Comparison of ENCODE assay signal across 13 cellular contexts in genomic region chr11:43737194-43737575, GRCh38. TPM values are rescaled to one million over a fixed set of nuclear protein-coding genes. Genes with fewer than 3 reads are reported as not detected.
DNase-seq lines count a peak whose midpoint lies in the region; ATAC-seq and TF ChIP-seq lines count a peak whose summit lies in the region.
"Had no signal": no experiment of that assay in that cellular context is flagged by ENCODE, and none has a peak within 500 bp of the region (broad histone marks: within the 10 kb centered on the region; RNA-seq: fewer than 3 reads in every experiment).

No MANE protein-coding gene starts in this region.

- no peak for ATAC-seq in GM21576 (IDR thresholded peaks at IDR 0.05; ENCODE audit: unreplicated experiment)

- H3K79me2 ChIP-seq in Loucy (ENCODE audit: insufficient read depth, low read length): peaks cover 9% of the 10 kb centered on the region; the same call in 1 of the 2 replicates

- H3K4me1 Mint-ChIP-seq in mesothelial cell of epicardium: peaks cover 42% of the 10 kb centered on the region

- peak overlapping the region; percentile 70 for H3K27ac ChIP-seq in cingulate gyrus (ENCODE audit: low read depth, low read length)
- peak overlapping the region; percentile 44 for H3K27ac ChIP-seq in temporal lobe (ENCODE audit: low read depth, low read length)

- H3K9me3 ChIP-seq in Loucy (ENCODE audit: insufficient read depth, low read depth, low read length): no peaks in the 10 kb centered on the region

- no peaks in the 10 kb centered on the region; the same call in 1 of the 2 replicates for H3K36me3 ChIP-seq in Loucy (ENCODE audit: insufficient read depth, low read length)

- H3K4me1 ChIP-seq in Loucy (ENCODE audit: insufficient read depth, low read length, poor library complexity, severe bottlenecking): peaks cover 55% of the 10 kb centered on the region

- H3K4me3 Mint-ChIP-seq in mesothelial cell of epicardium: peak overlapping the region; percentile 30
- H3K4me3 Mint-ChIP-seq: activated CD4-positive, alpha-beta T cell treated with anti-CD3 and anti-CD28 coated beads, Interleukin-2, amount 10 ng/mL, durations not matched to agents 7 days and 5 days; CD4-positive, alpha-beta memory T cell; T-helper 2 cell treated with Interferon-gamma antibody and Interleukin-4, amounts not matched to agents 5 μg/mL and 100 μg/mL, for 36 hours had no signal

- H3F3A ChIP-seq in Loucy (ENCODE audit: low read depth): 0 out of 2 replicates have a peak, but pooled peaks cover 6% of the 10 kb centered on the region

- H2AFZ ChIP-seq in Loucy (ENCODE audit: low read length): peak overlapping the region; percentile 59; the same call in 1 of the 2 replicates

- no peaks in the 10 kb centered on the region for H4K20me1 ChIP-seq in Loucy (ENCODE audit: insufficient read depth, low read length, poor library complexity, severe bottlenecking)

- H3K27me3 ChIP-seq in Loucy (ENCODE audit: insufficient read depth, low read length, poor library complexity, severe bottlenecking): no peaks in the 10 kb centered on the region

- H3K27ac Mint-ChIP-seq in mesothelial cell of epicardium: peak overlapping the region; percentile 96
- H3K27ac Mint-ChIP-seq: activated CD4-positive, alpha-beta T cell treated with anti-CD3 and anti-CD28 coated beads, Interleukin-2, amount 10 ng/mL, durations not matched to agents 7 days and 5 days; CD4-positive, alpha-beta memory T cell; T-helper 2 cell treated with Interferon-gamma antibody and Interleukin-4, amounts not matched to agents 5 μg/mL and 100 μg/mL, for 36 hours had no signal

- peak overlapping the region; percentile 77 for H3K4me2 ChIP-seq in Loucy (ENCODE audit: low read depth, low read length, poor library complexity, severe bottlenecking)

- H3K27me3 Mint-ChIP-seq in mesothelial cell of epicardium (ENCODE audit: low read depth): no peaks in the 10 kb centered on the region
- H3K27me3 Mint-ChIP-seq: activated CD4-positive, alpha-beta T cell treated with anti-CD3 and anti-CD28 coated beads, Interleukin-2, amount 10 ng/mL, durations not matched to agents 7 days and 5 days; CD4-positive, alpha-beta memory T cell had no signal

- TF ChIP-seq CTCF in Loucy (conservative IDR thresholded peaks at IDR 0.05; ENCODE audit: low read length): no peak
- TF ChIP-seq CTCF in mesothelial cell of epicardium (IDR thresholded peaks at IDR 0.05; ENCODE audit: unreplicated experiment): no peak

- H3K9me2 ChIP-seq in Loucy (replicated peaks; ENCODE audit: low read depth, low read length): no peaks in the 10 kb centered on the region

- peaks cover 29% of the 10 kb centered on the region for H3K36me3 Mint-ChIP-seq in mesothelial cell of epicardium

- peak overlapping the region; percentile 80 for H3K9ac ChIP-seq in Loucy (ENCODE audit: low read depth, low read length, poor library complexity, severe bottlenecking)

- peak overlapping the region; percentile 47 for H3K4me3 ChIP-seq in Loucy (ENCODE audit: low read length, poor library complexity, severe bottlenecking)

- peaks cover 18% of the 10 kb centered on the region for H3K9me3 Mint-ChIP-seq in mesothelial cell of epicardium

- no peak for DNase-seq in mesothelial cell of epicardium (ENCODE audit: low spot score in 2 of 2, unreplicated experiment in 2 of 2)
- no peak for DNase-seq in COR-L47 (lab: John Stamatoyannopoulos, UW)
- no peak for DNase-seq in stimulated activated CD4-positive, alpha-beta T cell treated with anti-CD3 and anti-CD28 coated beads, Interleukin-15, amount 100 ng/mL, for 24 hours
- DNase-seq in midbrain (lab: John Stamatoyannopoulos, UW): no peak
- DNase-seq: activated CD4-positive, alpha-beta T cell treated with anti-CD3 and anti-CD28 coated beads, Interleukin-2, amount 10 ng/mL, durations not matched to agents 7 days and 5 days; CD4-positive, alpha-beta memory T cell; NCI-H524 treated with DMSO at 0.1 percent for 48 hours; stimulated activated naive CD4-positive, alpha-beta T cell treated with Interleukin-2 at 50 U/mL for 16 hours had no signal

RNA-seq across cellular contexts. Expression of gene HSD17B12, which starts 56.6 kb away (rescaled TPM):
- total RNA-seq in mesothelial cell of epicardium (86.9 to 99.9 TPM (median 93.6 TPM) in 3 replicates), temporal lobe (59.0 TPM)
